ENCODE assay signal across 1 cellular context in the genomic region with DNA sequence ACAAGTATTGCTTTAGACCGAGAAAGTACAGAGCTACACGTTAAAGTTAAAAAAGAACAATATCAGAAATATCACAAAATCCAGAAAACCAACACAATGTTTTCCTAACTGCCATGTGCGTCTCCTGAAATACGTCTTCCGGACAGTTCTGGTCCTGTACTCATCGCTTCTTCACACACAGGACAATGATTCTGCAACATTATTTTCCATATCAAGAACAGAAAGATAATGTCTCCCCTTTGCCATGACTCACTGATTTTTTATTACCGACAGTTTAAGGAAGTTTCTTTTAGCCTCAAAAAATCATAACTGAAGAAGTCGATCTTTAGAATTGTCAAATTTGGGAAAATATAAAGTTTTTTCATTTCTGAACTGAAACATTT.
TF ChIP-seq lines count a peak whose summit lies in the region.

No MANE protein-coding gene starts in this region.

TF ChIP-seq in HepG2, 621 proteins besides CTCF, POLR2A, EP300 and RAD21 (continued from another document):
- TF ChIP-seq FOXP1 (IDR thresholded peaks at IDR 0.05), result no peak
- TF ChIP-seq FOXP1 (CRISPR knock-in tag; IDR thresholded peaks at IDR 0.05), result no peak
- TF ChIP-seq, protein P1, sequence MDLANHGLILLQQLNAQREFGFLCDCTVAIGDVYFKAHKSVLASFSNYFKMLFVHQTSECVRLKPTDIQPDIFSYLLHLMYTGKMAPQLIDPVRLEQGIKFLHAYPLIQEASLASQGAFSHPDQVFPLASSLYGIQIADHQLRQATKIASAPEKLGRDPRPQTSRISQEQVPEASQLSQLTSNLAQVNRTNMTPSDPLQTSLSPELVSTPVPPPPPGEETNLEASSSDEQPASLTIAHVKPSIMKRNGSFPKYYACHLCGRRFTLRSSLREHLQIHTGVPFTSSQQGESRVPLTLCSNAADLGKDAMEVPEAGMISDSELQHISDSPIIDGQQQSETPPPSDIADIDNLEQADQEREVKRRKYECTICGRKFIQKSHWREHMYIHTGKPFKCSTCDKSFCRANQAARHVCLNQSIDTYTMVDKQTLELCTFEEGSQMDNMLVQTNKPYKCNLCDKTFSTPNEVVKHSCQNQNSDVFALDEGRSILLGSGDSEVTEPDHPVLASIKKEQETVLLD (CRISPR knock-in tag; IDR thresholded peaks at IDR 0.05; ENCODE audit: low read depth), result no peak
- no peak for TF ChIP-seq RARA (CRISPR knock-in tag; IDR thresholded peaks at IDR 0.05)
- TF ChIP-seq, protein P2, sequence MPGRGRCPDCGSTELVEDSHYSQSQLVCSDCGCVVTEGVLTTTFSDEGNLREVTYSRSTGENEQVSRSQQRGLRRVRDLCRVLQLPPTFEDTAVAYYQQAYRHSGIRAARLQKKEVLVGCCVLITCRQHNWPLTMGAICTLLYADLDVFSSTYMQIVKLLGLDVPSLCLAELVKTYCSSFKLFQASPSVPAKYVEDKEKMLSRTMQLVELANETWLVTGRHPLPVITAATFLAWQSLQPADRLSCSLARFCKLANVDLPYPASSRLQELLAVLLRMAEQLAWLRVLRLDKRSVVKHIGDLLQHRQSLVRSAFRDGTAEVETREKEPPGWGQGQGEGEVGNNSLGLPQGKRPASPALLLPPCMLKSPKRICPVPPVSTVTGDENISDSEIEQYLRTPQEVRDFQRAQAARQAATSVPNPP (CRISPR knock-in tag; IDR thresholded peaks at IDR 0.05), result no peak
- TF ChIP-seq, protein P3, sequence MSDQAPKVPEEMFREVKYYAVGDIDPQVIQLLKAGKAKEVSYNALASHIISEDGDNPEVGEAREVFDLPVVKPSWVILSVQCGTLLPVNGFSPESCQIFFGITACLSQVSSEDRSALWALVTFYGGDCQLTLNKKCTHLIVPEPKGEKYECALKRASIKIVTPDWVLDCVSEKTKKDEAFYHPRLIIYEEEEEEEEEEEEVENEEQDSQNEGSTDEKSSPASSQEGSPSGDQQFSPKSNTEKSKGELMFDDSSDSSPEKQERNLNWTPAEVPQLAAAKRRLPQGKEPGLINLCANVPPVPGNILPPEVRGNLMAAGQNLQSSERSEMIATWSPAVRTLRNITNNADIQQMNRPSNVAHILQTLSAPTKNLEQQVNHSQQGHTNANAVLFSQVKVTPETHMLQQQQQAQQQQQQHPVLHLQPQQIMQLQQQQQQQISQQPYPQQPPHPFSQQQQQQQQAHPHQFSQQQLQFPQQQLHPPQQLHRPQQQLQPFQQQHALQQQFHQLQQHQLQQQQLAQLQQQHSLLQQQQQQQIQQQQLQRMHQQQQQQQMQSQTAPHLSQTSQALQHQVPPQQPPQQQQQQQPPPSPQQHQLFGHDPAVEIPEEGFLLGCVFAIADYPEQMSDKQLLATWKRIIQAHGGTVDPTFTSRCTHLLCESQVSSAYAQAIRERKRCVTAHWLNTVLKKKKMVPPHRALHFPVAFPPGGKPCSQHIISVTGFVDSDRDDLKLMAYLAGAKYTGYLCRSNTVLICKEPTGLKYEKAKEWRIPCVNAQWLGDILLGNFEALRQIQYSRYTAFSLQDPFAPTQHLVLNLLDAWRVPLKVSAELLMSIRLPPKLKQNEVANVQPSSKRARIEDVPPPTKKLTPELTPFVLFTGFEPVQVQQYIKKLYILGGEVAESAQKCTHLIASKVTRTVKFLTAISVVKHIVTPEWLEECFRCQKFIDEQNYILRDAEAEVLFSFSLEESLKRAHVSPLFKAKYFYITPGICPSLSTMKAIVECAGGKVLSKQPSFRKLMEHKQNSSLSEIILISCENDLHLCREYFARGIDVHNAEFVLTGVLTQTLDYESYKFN (CRISPR knock-in tag; conservative IDR thresholded peaks at IDR 0.05), result no peak
- TF ChIP-seq YY1 (IDR thresholded peaks at IDR 0.05; ENCODE audit: insufficient read depth, insufficient replicate concordance, low read depth, low read length), result no peak
- TF ChIP-seq, protein P4, sequence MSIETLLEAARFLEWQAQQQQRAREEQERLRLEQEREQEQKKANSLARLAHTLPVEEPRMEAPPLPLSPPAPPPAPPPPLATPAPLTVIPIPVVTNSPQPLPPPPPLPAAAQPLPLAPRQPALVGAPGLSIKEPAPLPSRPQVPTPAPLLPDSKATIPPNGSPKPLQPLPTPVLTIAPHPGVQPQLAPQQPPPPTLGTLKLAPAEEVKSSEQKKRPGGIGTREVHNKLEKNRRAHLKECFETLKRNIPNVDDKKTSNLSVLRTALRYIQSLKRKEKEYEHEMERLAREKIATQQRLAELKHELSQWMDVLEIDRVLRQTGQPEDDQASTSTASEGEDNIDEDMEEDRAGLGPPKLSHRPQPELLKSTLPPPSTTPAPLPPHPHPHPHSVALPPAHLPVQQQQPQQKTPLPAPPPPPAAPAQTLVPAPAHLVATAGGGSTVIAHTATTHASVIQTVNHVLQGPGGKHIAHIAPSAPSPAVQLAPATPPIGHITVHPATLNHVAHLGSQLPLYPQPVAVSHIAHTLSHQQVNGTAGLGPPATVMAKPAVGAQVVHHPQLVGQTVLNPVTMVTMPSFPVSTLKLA (IDR thresholded peaks at IDR 0.05), result no peak
- no peak for TF ChIP-seq SRY (CRISPR knock-in tag; IDR thresholded peaks at IDR 0.05)
- no peak for TF ChIP-seq TCF7 (IDR thresholded peaks at IDR 0.05; ENCODE audit: low read depth)
